In the genomic region with DNA sequence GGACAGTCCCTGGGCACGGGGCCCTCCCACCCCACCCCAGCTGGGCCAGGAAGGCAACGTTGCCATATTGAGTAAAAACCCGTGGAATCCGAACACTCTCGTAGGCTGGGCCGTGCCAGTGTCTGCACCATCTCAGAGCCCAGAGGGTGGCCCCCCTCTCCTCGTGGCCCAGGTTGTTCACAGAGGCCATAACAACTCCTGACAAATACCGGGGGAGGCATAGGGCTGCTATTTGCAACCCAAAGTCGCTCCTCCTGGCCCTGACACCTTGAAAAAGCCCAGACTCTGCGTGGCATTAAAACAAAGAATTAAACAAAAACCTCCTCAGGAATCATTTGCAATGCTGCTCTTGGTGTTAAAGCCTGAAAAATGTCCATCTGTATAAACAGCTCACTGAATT, we compare ENCODE assay signal across 19 cellular contexts.
A peak's percentile ranks its signal among the peaks of the same experiment; 100 is the strongest.
DNase-seq lines count a peak whose midpoint lies in the region; ATAC-seq and TF ChIP-seq lines count a peak whose summit lies in the region.
"Had no signal": no experiment of that assay in that cellular context is flagged by ENCODE, and none has a peak within 500 bp of the region (broad histone marks: within the 10 kb centered on the region; RNA-seq: fewer than 3 reads in every experiment).

No MANE protein-coding gene starts in this region.

- intact Hi-C loops in gastrocnemius medialis (cut with DNase I; ENCODE audit: low total_unique reads) = no loop called here

- TF ChIP-seq CTCF in cardiac muscle cell (IDR thresholded peaks at IDR 0.05; ENCODE audit: low read depth, low read length) (no peak), right atrium auricular region (IDR thresholded peaks at IDR 0.05) (no peak), gastrocnemius medialis (IDR thresholded peaks at IDR 0.05 in 4 of 5, conservative IDR thresholded peaks at IDR 0.05 in 1 of 5) (no peak)

- H3K79me1 ChIP-seq in neuronal stem cell (ENCODE audit: low read depth, low read length) = no peaks in the 10 kb centered on the region

- no peak overlapping the region for H2BK15ac ChIP-seq in neuronal stem cell (ENCODE audit: low read length)

- H3K4me3 ChIP-seq in cardiac muscle cell (no peak overlapping the region), right atrium auricular region (no peak overlapping the region), neuronal stem cell (ENCODE audit: low read length in 2 of 2) (no peak overlapping the region), stomach smooth muscle (ENCODE audit: low read length in 2 of 2) (no peak overlapping the region), gastrocnemius medialis (no peak overlapping the region)
- H3K4me3 ChIP-seq: BLaER1, GM12878, GM23248 had no signal

- no peak overlapping the region for H2AK5ac ChIP-seq in neuronal stem cell (ENCODE audit: low read depth, low read length)

- no peak overlapping the region for H3K4me2 ChIP-seq in neuronal stem cell (ENCODE audit: insufficient read depth, low read length, poor library complexity, severe bottlenecking)
- H3K4me2 ChIP-seq: BLaER1 had no signal

- no peak for ATAC-seq in activated naive CD4-positive, alpha-beta T cell treated with anti-CD3 and anti-CD28 coated beads, Interleukin-2, amount 50 U/mL, for 72 hours
- ATAC-seq in GM21447 (IDR thresholded peaks at IDR 0.05; ENCODE audit: unreplicated experiment) = no peak
- no peak for ATAC-seq in gastrocnemius medialis
- ATAC-seq: GM12878 had no signal

- H3K36me3 ChIP-seq in cardiac muscle cell (peaks cover 52% of the 10 kb centered on the region), right atrium auricular region (peaks cover 54% of the 10 kb centered on the region), neuronal stem cell (replicated peaks in 1 of 2; ENCODE audit: control insufficient read depth in 2 of 2, insufficient read depth in 2 of 2, low read length in 2 of 2) (peaks cover 0 to 9% of the 10 kb centered on the region in 2 donors), stomach smooth muscle (ENCODE audit: control insufficient read depth in 2 of 2, insufficient read depth in 2 of 2, low read length in 2 of 2) (peaks cover 11 to 20% of the 10 kb centered on the region in 2 donors), gastrocnemius medialis (peaks cover 0 to 54% of the 10 kb centered on the region in 2 donors)

- H4K8ac ChIP-seq in neuronal stem cell (ENCODE audit: low read depth, low read length) = no peak overlapping the region

- H3K27ac ChIP-seq in cardiac muscle cell (peak overlapping the region; percentile 46), right atrium auricular region (no peak overlapping the region), neuronal stem cell (replicated peaks; ENCODE audit: low read length) (no peak overlapping the region), stomach smooth muscle (ENCODE audit: low read length) (peak overlapping the region; percentile 92), gastrocnemius medialis (no peak overlapping the region)
- H3K27ac ChIP-seq: BLaER1, GM23248, HL-60 had no signal

- H3K23ac ChIP-seq in neuronal stem cell (ENCODE audit: low read depth, low read length, poor library complexity) = no peak overlapping the region

- peak overlapping the region; percentile 60 for H3K14ac ChIP-seq in neuronal stem cell (ENCODE audit: low read length)

- no peaks in the 10 kb centered on the region for H3K36me3 Mint-ChIP-seq in activated naive CD4-positive, alpha-beta T cell treated with anti-CD3 and anti-CD28 coated beads, Interleukin-2, amount 50 U/mL, for 72 hours

- in situ Hi-C loops in gastrocnemius medialis (cut with MboI; ENCODE audit: low sequenced_read_pairs in 4 of 4) = no loop called here

- H2BK5ac ChIP-seq in neuronal stem cell (ENCODE audit: low read length) = peak overlapping the region; percentile 80

- no CpG with 5 or more reads among the region's 10 CpGs for WGBS in neuronal stem cell (ENCODE audit: extremely low coverage in 2 of 2, insufficient read length in 2 of 2, insufficient replicate concordance in 1 of 2), 2 donors

- no peak overlapping the region for H3K18ac ChIP-seq in neuronal stem cell (ENCODE audit: low read length)

- H3K9me3 Mint-ChIP-seq in activated naive CD4-positive, alpha-beta T cell treated with anti-CD3 and anti-CD28 coated beads, Interleukin-2, amount 50 U/mL, for 72 hours = no peaks in the 10 kb centered on the region
- H3K9me3 Mint-ChIP-seq: CD14-positive monocyte; CD4-positive, alpha-beta memory T cell had no signal

- H3K9ac ChIP-seq in neuronal stem cell (ENCODE audit: low read depth, low read length, poor library complexity) (no peak overlapping the region), stomach smooth muscle (ENCODE audit: low read length in 2 of 2) (peak overlapping the region in 1 of 2 donors; percentile 21)
- H3K9ac ChIP-seq: BLaER1, GM23248 had no signal

- TF ChIP-seq POLR2A in gastrocnemius medialis (IDR thresholded peaks at IDR 0.05) = no peak

- DNase-seq in cardiac muscle cell (ENCODE audit: low read depth in 1 of 2, low spot score in 1 of 2) (no peak), right atrium auricular region (ENCODE audit: low spot score) (no peak), neuronal stem cell (ENCODE audit: low spot score) (no peak), gastrocnemius medialis (no peak)
- DNase-seq in activated naive CD4-positive, alpha-beta T cell treated with anti-CD3 and anti-CD28 coated beads, Interleukin-2, amount 50 U/mL, for 72 hours (ENCODE audit: low spot score in 2 of 2) = no peak
- DNase-seq: 8988T; Calu3; CD4-positive, alpha-beta memory T cell; DMS53; DND-41; EL; GM23248; HCEC 1CT had no signal

- H3K4me1 ChIP-seq in cardiac muscle cell (ENCODE audit: low read depth) (peaks cover 14% of the 10 kb centered on the region), right atrium auricular region (no peaks in the 10 kb centered on the region), neuronal stem cell (ENCODE audit: control insufficient read depth in 2 of 2, insufficient read depth in 1 of 2, low read depth in 1 of 2, low read length in 2 of 2) (peaks cover 12 to 26% of the 10 kb centered on the region in 2 donors), stomach smooth muscle (ENCODE audit: control insufficient read depth, insufficient read depth, low read length) (peaks cover 93% of the 10 kb centered on the region), gastrocnemius medialis (no peaks in the 10 kb centered on the region)
- H3K4me1 ChIP-seq: BLaER1 had no signal

- H4K91ac ChIP-seq in neuronal stem cell (ENCODE audit: low read depth, low read length, poor library complexity) = no peak overlapping the region

- H3K9me3 ChIP-seq in cardiac muscle cell (ENCODE audit: low read depth) = no peaks in the 10 kb centered on the region
- H3K9me3 ChIP-seq in right atrium auricular region = no peaks in the 10 kb centered on the region
- H3K9me3 ChIP-seq in neuronal stem cell (replicated peaks in 1 of 2; ENCODE audit: control insufficient read depth in 2 of 2, insufficient read depth in 1 of 2, low read depth in 1 of 2, low read length in 2 of 2) = no peaks in the 10 kb centered on the region
- H3K9me3 ChIP-seq in stomach smooth muscle (ENCODE audit: control insufficient read depth in 2 of 2, low read length in 2 of 2) = no peaks in the 10 kb centered on the region
- H3K9me3 ChIP-seq in gastrocnemius medialis = no peaks in the 10 kb centered on the region
- H3K9me3 ChIP-seq: BLaER1 had no signal

- no peak overlapping the region for H2BK12ac ChIP-seq in neuronal stem cell (ENCODE audit: low read length)

- H3K27me3 ChIP-seq in cardiac muscle cell = peaks cover 11% of the 10 kb centered on the region
- H3K27me3 ChIP-seq in right atrium auricular region = no peaks in the 10 kb centered on the region
- peaks cover 0 to 7% (median 0%) of the 10 kb centered on the region in 3 experiments for H3K27me3 ChIP-seq in neuronal stem cell (ENCODE audit: control insufficient read depth in 3 of 3, insufficient read depth in 3 of 3, low read depth in 1 of 3, low read length in 3 of 3)
- H3K27me3 ChIP-seq in stomach smooth muscle (ENCODE audit: control insufficient read depth in 1 of 2, insufficient read depth in 2 of 2, low read length in 2 of 2) = no peaks in the 10 kb centered on the region
- no peaks in the 10 kb centered on the region for H3K27me3 ChIP-seq in gastrocnemius medialis
- H3K27me3 ChIP-seq: BLaER1 had no signal

- no peak overlapping the region for H3K4ac ChIP-seq in neuronal stem cell (ENCODE audit: low read length)

- H2AFZ ChIP-seq in neuronal stem cell (ENCODE audit: low read length) = no peak overlapping the region
- H2AFZ ChIP-seq: GM23248 had no signal

- no peak overlapping the region for H2BK120ac ChIP-seq in neuronal stem cell (ENCODE audit: low read depth, low read length)

- no peak overlapping the region for H3K27ac Mint-ChIP-seq in activated naive CD4-positive, alpha-beta T cell treated with anti-CD3 and anti-CD28 coated beads, Interleukin-2, amount 50 U/mL, for 72 hours

Comparison
In these comparisons a context has a peak if more than half of its experiments do, and no peak if none do; other contexts are left out.
1. H3K27ac ChIP-seq: peak in cardiac muscle cell (single experiment) and stomach smooth muscle (single experiment); none in right atrium auricular region (0 of 2), neuronal stem cell (single experiment) and gastrocnemius medialis (0 of 4).